In the genomic region with DNA sequence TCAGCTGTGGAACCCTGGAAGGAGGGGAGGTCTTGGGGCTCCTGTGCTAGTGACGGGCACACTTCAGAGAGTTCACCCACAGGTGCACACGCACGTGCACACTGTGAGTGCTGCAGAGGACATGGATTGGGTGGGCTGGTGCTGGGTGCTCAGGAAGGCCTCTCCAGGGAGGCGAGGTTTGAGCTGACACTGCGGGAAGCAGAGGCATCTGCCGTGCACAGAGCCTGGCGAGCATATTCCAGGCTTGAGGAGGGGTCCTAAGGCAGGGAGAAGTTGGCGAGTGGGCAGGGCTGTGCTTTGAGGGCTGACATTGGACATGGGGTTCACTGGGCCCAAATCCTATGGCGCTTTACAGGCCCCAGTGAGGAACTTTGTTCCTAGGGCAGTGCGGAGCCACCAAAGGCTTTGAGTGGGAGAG, we compare ENCODE assay signal across 27 cellular contexts. TPM values are rescaled to one million over a fixed set of nuclear protein-coding genes. Genes with fewer than 3 reads are reported as not detected.
"Had no signal": no experiment of that assay in that cellular context is flagged by ENCODE, and none has a peak within 500 bp of the region (broad histone marks: within the 10 kb centered on the region; RNA-seq: fewer than 3 reads in every experiment).

No MANE protein-coding gene starts in this region.

- H2AFZ ChIP-seq: parathyroid adenoma had no signal

- H3K4me1 Mint-ChIP-seq: endodermal cell; stimulated activated effector memory CD8-positive, alpha-beta T cell treated with anti-CD3 and anti-CD28 coated beads, Interleukin-12 subunit alpha, Interleukin-12 subunit beta, amount 100 ng/mL, for 72 hours had no signal

- H3K27me3 Mint-ChIP-seq: naive B cell; stimulated activated naive CD8-positive, alpha-beta T cell treated with anti-CD3 and anti-CD28 coated beads, Interleukin-15, amount 100 ng/mL, for 72 hours had no signal

- H3K4me1 ChIP-seq: parathyroid adenoma, psoas muscle had no signal

- H3K4me3 ChIP-seq: coronary artery, psoas muscle, testis, tibial nerve had no signal

- H3K27ac ChIP-seq: coronary artery, parathyroid adenoma, psoas muscle, testis, tibial nerve had no signal

- H3K27ac Mint-ChIP-seq: endodermal cell; naive B cell; nephron; stimulated activated effector memory CD8-positive, alpha-beta T cell treated with anti-CD3 and anti-CD28 coated beads, Interleukin-12 subunit alpha, Interleukin-12 subunit beta, amount 100 ng/mL, for 72 hours had no signal

- H3K9me3 Mint-ChIP-seq: endodermal cell; naive B cell; nephron; stimulated activated effector memory CD8-positive, alpha-beta T cell treated with anti-CD3 and anti-CD28 coated beads, Interleukin-12 subunit alpha, Interleukin-12 subunit beta, amount 100 ng/mL, for 72 hours had no signal

- FAIRE-seq: frontal cortex, keratinocyte, small intestine had no signal

- ATAC-seq: left cardiac atrium; left ventricle myocardium superior; psoas muscle; stimulated activated effector memory CD8-positive, alpha-beta T cell treated with anti-CD3 and anti-CD28 coated beads, Interleukin-12 subunit alpha, Interleukin-12 subunit beta, amount 100 ng/mL, for 72 hours; stimulated activated naive CD8-positive, alpha-beta T cell treated with anti-CD3 and anti-CD28 coated beads, Interleukin-15, amount 100 ng/mL, for 72 hours had no signal

- DNase-seq: caudate nucleus; effector CD4-positive, alpha-beta T cell; left cardiac atrium; left ventricle myocardium superior; mesendoderm; naive B cell; psoas muscle; retina; small intestine; stimulated activated CD4-positive, alpha-beta T cell treated with anti-CD3 and anti-CD28 coated beads, Interleukin-2, amount 100 ng/mL, for 48 hours; stimulated activated CD8-positive, alpha-beta memory T cell treated with anti-CD3 and anti-CD28 coated beads, Interleukin-4, amount 100 ng/mL, for 48 hours; stimulated activated naive CD8-positive, alpha-beta T cell treated with anti-CD3 and anti-CD28 coated beads, Interleukin-15, amount 100 ng/mL, for 72 hours; testis had no signal

- H3K27me3 ChIP-seq: testis, tibial nerve had no signal

- H3K9me3 ChIP-seq: psoas muscle, testis, tibial nerve had no signal

- H3K4me3 Mint-ChIP-seq: endodermal cell; naive B cell; nephron; stimulated activated effector memory CD8-positive, alpha-beta T cell treated with anti-CD3 and anti-CD28 coated beads, Interleukin-12 subunit alpha, Interleukin-12 subunit beta, amount 100 ng/mL, for 72 hours; stimulated activated naive CD8-positive, alpha-beta T cell treated with anti-CD3 and anti-CD28 coated beads, Interleukin-15, amount 100 ng/mL, for 72 hours had no signal

- H3K9ac ChIP-seq: parathyroid adenoma had no signal

RNA-seq across cellular contexts. Expression of a gene that starts 41.0 kb away (rescaled TPM):
- total RNA-seq: dermis microvascular lymphatic vessel endothelial cell, glomerular endothelial cell, lung microvascular endothelial cell, omental fat pad, psoas muscle, subcutaneous adipose tissue had no signal
- polyA plus RNA-seq: esophagus, keratinocyte had no signal
